In genomic region chr15:52112203-52112750, GRCh38 we compare ENCODE assay signal across 8 cellular contexts.
A peak's percentile ranks its signal among the peaks of the same experiment; 100 is the strongest.
DNase-seq lines count a peak whose midpoint lies in the region; ATAC-seq and TF ChIP-seq lines count a peak whose summit lies in the region.

No MANE protein-coding gene starts in this region.

- H3K9me3 ChIP-seq in DOHH2 (ENCODE audit: control insufficient read depth, insufficient read depth, low read length) = no peaks in the 10 kb centered on the region
- H3K9me3 ChIP-seq in iPS-15b (ENCODE audit: control insufficient read depth, insufficient read depth, low read length) = no peaks in the 10 kb centered on the region

- no peak overlapping the region for H3K27ac ChIP-seq in DOHH2 (ENCODE audit: low read depth, low read length)

- DNase-seq in NCI-H526 (lab: John Stamatoyannopoulos, UW) (peak; percentile 16 to 76), medulla oblongata (ENCODE audit: extremely low spot score) (no peak)
- DNase-seq in activated naive CD4-positive, alpha-beta T cell treated with anti-CD3 and anti-CD28 coated beads, Interleukin-2, amount 10 ng/mL, durations not matched to agents 7 days and 5 days = peak; percentile 65
- peak; percentile 34 to 39 for DNase-seq in stimulated activated CD4-positive, alpha-beta T cell treated with anti-CD3 and anti-CD28 coated beads, Interleukin-4, amount 100 ng/mL, for 4 hours

- CTCF ChIA-PET in activated naive CD4-positive, alpha-beta T cell treated with anti-CD3 and anti-CD28 coated beads, Interleukin-2, amount 10 ng/mL, durations not matched to agents 7 days and 5 days (lab: Charles Lee) = interaction anchor here (1.0 to 1.4 kb wide), 2 partner anchors 27 to 28 kb away, joined by 3 read pairs; no protein-coding TSS in a partner anchor

- no peaks in the 10 kb centered on the region for H3K36me3 Mint-ChIP-seq in activated naive CD4-positive, alpha-beta T cell treated with anti-CD3 and anti-CD28 coated beads, Interleukin-2, amount 10 ng/mL, durations not matched to agents 7 days and 5 days

- H3K9me2 ChIP-seq in DOHH2 (replicated peaks; ENCODE audit: control insufficient read depth, low read length) = no peaks in the 10 kb centered on the region

- no peaks in the 10 kb centered on the region for H3K79me2 ChIP-seq in DOHH2 (ENCODE audit: control insufficient read depth, low read length)

- no peaks in the 10 kb centered on the region for H3K9me3 Mint-ChIP-seq in activated naive CD4-positive, alpha-beta T cell treated with anti-CD3 and anti-CD28 coated beads, Interleukin-2, amount 10 ng/mL, durations not matched to agents 7 days and 5 days

- H3K36me3 ChIP-seq in DOHH2 (ENCODE audit: control insufficient read depth, low read length) (no peaks in the 10 kb centered on the region), iPS-15b (ENCODE audit: control insufficient read depth, insufficient read depth, low read length) (no peaks in the 10 kb centered on the region)

- H3K9ac ChIP-seq in iPS-15b (ENCODE audit: low read depth, low read length) = no peak overlapping the region

- H3K27me3 ChIP-seq in DOHH2 (ENCODE audit: control insufficient read depth, low read length) = peaks cover 48% of the 10 kb centered on the region
- peaks cover 31% of the 10 kb centered on the region for H3K27me3 ChIP-seq in iPS-15b (ENCODE audit: control insufficient read depth, insufficient read depth, low read length)

- H3K27ac Mint-ChIP-seq in activated naive CD4-positive, alpha-beta T cell treated with anti-CD3 and anti-CD28 coated beads, Interleukin-2, amount 10 ng/mL, durations not matched to agents 7 days and 5 days = no peak overlapping the region

- H3K4me1 ChIP-seq in DOHH2 (ENCODE audit: control insufficient read depth, low read length) = peaks cover 6% of the 10 kb centered on the region
- H3K4me1 ChIP-seq in iPS-15b (ENCODE audit: control insufficient read depth, insufficient read depth, low read length) = no peaks in the 10 kb centered on the region

- H3K4me3 ChIP-seq in DOHH2 (ENCODE audit: low read length) (no peak overlapping the region), iPS-15b (ENCODE audit: low read depth, low read length) (peak overlapping the region; percentile 27)

- H3K4me3 Mint-ChIP-seq in activated naive CD4-positive, alpha-beta T cell treated with anti-CD3 and anti-CD28 coated beads, Interleukin-2, amount 10 ng/mL, durations not matched to agents 7 days and 5 days = peak overlapping the region; percentile 66

- no peaks in the 10 kb centered on the region for H4K20me1 ChIP-seq in DOHH2 (ENCODE audit: control insufficient read depth, insufficient read depth, low read depth, low read length)

- no peak for TF ChIP-seq CTCF in DOHH2 (IDR thresholded peaks at IDR 0.05; ENCODE audit: low read depth, low read length, poor library complexity, severe bottlenecking)

- H3F3A ChIP-seq in DOHH2 (ENCODE audit: control insufficient read depth, insufficient read depth) = no peaks in the 10 kb centered on the region

- peaks cover 12% of the 10 kb centered on the region for H3K4me1 Mint-ChIP-seq in activated naive CD4-positive, alpha-beta T cell treated with anti-CD3 and anti-CD28 coated beads, Interleukin-2, amount 10 ng/mL, durations not matched to agents 7 days and 5 days

- peak overlapping the region; percentile 30; the same call in 1 of the 2 replicates for H3K4me2 ChIP-seq in DOHH2 (ENCODE audit: low read length)

- ATAC-seq in HG03378 (IDR thresholded peaks at IDR 0.05; ENCODE audit: unreplicated experiment) (no peak), HG03460 (IDR thresholded peaks at IDR 0.05; ENCODE audit: unreplicated experiment) (no peak)

- peaks cover 58% of the 10 kb centered on the region for H3K27me3 Mint-ChIP-seq in activated naive CD4-positive, alpha-beta T cell treated with anti-CD3 and anti-CD28 coated beads, Interleukin-2, amount 10 ng/mL, durations not matched to agents 7 days and 5 days
